21 cellular contexts compared by ENCODE assay signal in genomic region chr2:206867006-206867405, GRCh38.
"Had no signal": no experiment of that assay in that cellular context is flagged by ENCODE, and none has a peak within 500 bp of the region (broad histone marks: within the 10 kb centered on the region; RNA-seq: fewer than 3 reads in every experiment).

No MANE protein-coding gene starts in this region.

- H3K4me3 Mint-ChIP-seq: activated CD4-positive, alpha-beta T cell treated with anti-CD3 and anti-CD28 coated beads, Interleukin-2, amount 10 ng/mL, durations not matched to agents 7 days and 5 days; activated CD8-positive, alpha-beta memory T cell treated with anti-CD3 and anti-CD28 coated beads, Interleukin-2, amount 10 ng/mL, durations not matched to agents 7 days and 5 days; activated CD8-positive, alpha-beta T cell treated with anti-CD3 and anti-CD28 coated beads for 36 hours; activated naive CD8-positive, alpha-beta T cell; activated T-helper 1 cell treated with anti-CD3 and anti-CD28 coated beads, Interleukin-12 subunit alpha, Interleukin-12 subunit beta, Interleukin-2, Interleukin-4 antibody, amounts not matched to agents 30 ng/mL and 10 ng/mL and 1 ng/mL, durations not matched to agents 14 hours and 24 hours and 36 hours; naive thymus-derived CD8-positive, alpha-beta T cell had no signal

- H3K9me3 ChIP-seq: adrenal gland, ascending aorta, left ventricle myocardium inferior, upper lobe of left lung had no signal

- H3K4me1 Mint-ChIP-seq: activated CD4-positive, alpha-beta T cell treated with anti-CD3 and anti-CD28 coated beads, Interleukin-2, amount 10 ng/mL, durations not matched to agents 7 days and 5 days; activated CD8-positive, alpha-beta memory T cell treated with anti-CD3 and anti-CD28 coated beads, Interleukin-2, amount 10 ng/mL, durations not matched to agents 7 days and 5 days; naive thymus-derived CD8-positive, alpha-beta T cell had no signal

- H3K27ac ChIP-seq: adrenal gland, ascending aorta, left ventricle myocardium inferior, upper lobe of left lung, WERI-Rb-1 had no signal

- DNase-seq: activated CD4-positive, alpha-beta T cell treated with anti-CD3 and anti-CD28 coated beads, Interleukin-2, amount 10 ng/mL, durations not matched to agents 7 days and 5 days; activated CD4-positive, CD25-positive, alpha-beta regulatory T cell treated with anti-CD3 and anti-CD28 coated beads, Interleukin-2, amount 50 U/mL, for 72 hours; activated CD8-positive, alpha-beta memory T cell treated with anti-CD3 and anti-CD28 coated beads, Interleukin-2, amount 10 ng/mL, durations not matched to agents 7 days and 5 days; activated CD8-positive, alpha-beta T cell treated with anti-CD3 and anti-CD28 coated beads for 36 hours; activated gamma-delta T cell treated with Interleukin-2 at 50 U/mL for 16 hours; activated T-cell treated with anti-CD3 and anti-CD28 coated beads for 4 hours; adrenal gland; central memory CD4-positive, alpha-beta T cell; dermis blood vessel endothelial cell; effector CD8-positive, alpha-beta T cell; erythroblast; foreskin melanocyte; left ventricle myocardium inferior; naive thymus-derived CD8-positive, alpha-beta T cell; stimulated activated CD4-positive, alpha-beta T cell treated with anti-CD3 and anti-CD28 coated beads, Interleukin-4, amount 100 ng/mL, for 1 hour; stimulated activated naive CD4-positive, alpha-beta T cell treated with Interleukin-2 at 50 U/mL for 16 hours; upper lobe of left lung; WERI-Rb-1 had no signal

- H3K9me3 Mint-ChIP-seq: activated CD4-positive, alpha-beta T cell treated with anti-CD3 and anti-CD28 coated beads, Interleukin-2, amount 10 ng/mL, durations not matched to agents 7 days and 5 days; activated CD8-positive, alpha-beta T cell treated with anti-CD3 and anti-CD28 coated beads for 36 hours; activated T-helper 1 cell treated with anti-CD3 and anti-CD28 coated beads, Interleukin-12 subunit alpha, Interleukin-12 subunit beta, Interleukin-2, Interleukin-4 antibody, amounts not matched to agents 30 ng/mL and 10 ng/mL and 1 ng/mL, durations not matched to agents 14 hours and 24 hours and 36 hours; naive thymus-derived CD8-positive, alpha-beta T cell had no signal

- H3K27me3 Mint-ChIP-seq: activated CD4-positive, alpha-beta T cell treated with anti-CD3 and anti-CD28 coated beads, Interleukin-2, amount 10 ng/mL, durations not matched to agents 7 days and 5 days; activated CD8-positive, alpha-beta memory T cell treated with anti-CD3 and anti-CD28 coated beads, Interleukin-2, amount 10 ng/mL, durations not matched to agents 7 days and 5 days; activated CD8-positive, alpha-beta T cell treated with anti-CD3 and anti-CD28 coated beads for 36 hours; activated naive CD8-positive, alpha-beta T cell; naive thymus-derived CD8-positive, alpha-beta T cell had no signal

- H3K4me1 ChIP-seq: ascending aorta, upper lobe of left lung had no signal

- H3K27me3 ChIP-seq: adrenal gland, ascending aorta, upper lobe of left lung had no signal

- H3K36me3 Mint-ChIP-seq: activated CD8-positive, alpha-beta memory T cell treated with anti-CD3 and anti-CD28 coated beads, Interleukin-2, amount 10 ng/mL, durations not matched to agents 7 days and 5 days had no signal

- H3K36me3 ChIP-seq: adrenal gland, ascending aorta, left ventricle myocardium inferior, upper lobe of left lung, WERI-Rb-1 had no signal

- H3K27ac Mint-ChIP-seq: activated CD4-positive, alpha-beta T cell treated with anti-CD3 and anti-CD28 coated beads, Interleukin-2, amount 10 ng/mL, durations not matched to agents 7 days and 5 days; activated CD8-positive, alpha-beta memory T cell treated with anti-CD3 and anti-CD28 coated beads, Interleukin-2, amount 10 ng/mL, durations not matched to agents 7 days and 5 days; activated CD8-positive, alpha-beta T cell treated with anti-CD3 and anti-CD28 coated beads for 36 hours; activated naive CD8-positive, alpha-beta T cell; activated T-helper 1 cell treated with anti-CD3 and anti-CD28 coated beads, Interleukin-12 subunit alpha, Interleukin-12 subunit beta, Interleukin-2, Interleukin-4 antibody, amounts not matched to agents 30 ng/mL and 10 ng/mL and 1 ng/mL, durations not matched to agents 14 hours and 24 hours and 36 hours; naive thymus-derived CD8-positive, alpha-beta T cell had no signal

- H3K4me3 ChIP-seq: adrenal gland, ascending aorta, left ventricle myocardium inferior, upper lobe of left lung had no signal
